In genomic region chr19:51359294-51359693, GRCh38 we compare ENCODE assay signal across 12 cellular contexts. TPM values are rescaled to one million over a fixed set of nuclear protein-coding genes. Genes with fewer than 3 reads are reported as not detected.
DNase-seq lines count a peak whose midpoint lies in the region; ATAC-seq and TF ChIP-seq lines count a peak whose summit lies in the region.
"Had no signal": no experiment of that assay in that cellular context is flagged by ENCODE, and none has a peak within 500 bp of the region (broad histone marks: within the 10 kb centered on the region; RNA-seq: fewer than 3 reads in every experiment).

No MANE protein-coding gene starts in this region.

- POLR2A ChIA-PET in RWPE1 (lab: Yijun Ruan, JAX; ENCODE audit: low non-redundant PET): interaction anchor here (1.2 kb wide), 1 partner anchor 20 kb away, joined by 4 read pairs; no protein-coding TSS in a partner anchor

- no peak overlapping the region for H3K4me3 ChIP-seq in fibroblast of mammary gland (ENCODE audit: control insufficient read depth, low read depth, low read length)
- H3K4me3 ChIP-seq: K562, Peyer's patch had no signal

- intact Hi-C loops in sciatic nerve (cut with DNase I) (no loop called here), Right ventricle myocardium superior (cut with DNase I) (no loop called here)

- CTCF ChIA-PET in RWPE1 (lab: Yijun Ruan, JAX): interaction anchor here (0.7 to 0.9 kb wide), 2 partner anchors 39 to 62 kb away, joined by 4 read pairs; no protein-coding TSS in a partner anchor

- TF ChIP-seq CTCF in RWPE1 (conservative IDR thresholded peaks at IDR 0.05; ENCODE audit: low read depth) (no peak), fibroblast of mammary gland (conservative IDR thresholded peaks at IDR 0.05; ENCODE audit: control insufficient read depth, insufficient read depth, low read depth, low read length) (no peak)

- ATAC-seq in sciatic nerve: peak; percentile 57
- no peak for ATAC-seq in GM21717 (IDR thresholded peaks at IDR 0.05; ENCODE audit: unreplicated experiment)
- no peak for ATAC-seq in Right ventricle myocardium superior (ENCODE audit: poor library complexity)
- ATAC-seq: activated T-cell treated with anti-CD3 and anti-CD28 coated beads, Interleukin-2, amount 50 U/mL, for 72 hours; K562 had no signal

- peak overlapping the region; percentile 83 for H3K27ac ChIP-seq in RWPE1
- H3K27ac ChIP-seq: Peyer's patch, VCaP had no signal

- DNase-seq in ELR (ENCODE audit: low read depth): peak; percentile 79
- DNase-seq in RWPE1 (ENCODE audit: low spot score): peak; percentile 66
- DNase-seq in fibroblast of mammary gland (ENCODE audit: low read depth): peak; percentile 95
- DNase-seq in sciatic nerve (ENCODE audit: low spot score): no peak
- no peak for DNase-seq in Right ventricle myocardium superior
- DNase-seq in AML-193 (lab: John Stamatoyannopoulos, UW): no peak
- DNase-seq: activated T-cell treated with anti-CD3 and anti-CD28 coated beads, Interleukin-2, amount 50 U/mL, for 72 hours; DMS79; Peyer's patch had no signal

RNA-seq across cellular contexts. Expression of gene ETFB, which starts 6.9 kb away (rescaled TPM):
- total RNA-seq in sciatic nerve (65.0 TPM), Right ventricle myocardium superior (530 TPM)

RNA-seq across cellular contexts. Expression of gene CLDND2, which starts 9.5 kb away (rescaled TPM):
- total RNA-seq in sciatic nerve: 2.4 TPM
- 0.46 TPM for total RNA-seq in Right ventricle myocardium superior
- total RNA-seq: Peyer's patch had no signal

RNA-seq across cellular contexts. Expression of gene NKG7, which starts 13.2 kb away (rescaled TPM):
- total RNA-seq in sciatic nerve (8.9 TPM), Right ventricle myocardium superior (2.3 TPM)

RNA-seq across cellular contexts. Expression of gene VSIG10L, which starts 17.4 kb away (rescaled TPM):
- 1.8 TPM for total RNA-seq in sciatic nerve
- 0.65 TPM for total RNA-seq in Right ventricle myocardium superior

RNA-seq across cellular contexts. Expression of gene LIM2, which starts 28.5 kb away (rescaled TPM):
- total RNA-seq in sciatic nerve (not detected), Right ventricle myocardium superior (not detected)
- total RNA-seq: Peyer's patch had no signal

Comparison
In these comparisons a context has a peak if more than half of its experiments do, and no peak if none do; other contexts are left out.
1. DNase-seq: peak in ELR (single experiment), RWPE1 (single experiment) and fibroblast of mammary gland (single experiment); none in sciatic nerve (single experiment), Right ventricle myocardium superior (single experiment) and AML-193 (0 of 2).